8 cellular contexts compared by ENCODE assay signal in the genomic region with DNA sequence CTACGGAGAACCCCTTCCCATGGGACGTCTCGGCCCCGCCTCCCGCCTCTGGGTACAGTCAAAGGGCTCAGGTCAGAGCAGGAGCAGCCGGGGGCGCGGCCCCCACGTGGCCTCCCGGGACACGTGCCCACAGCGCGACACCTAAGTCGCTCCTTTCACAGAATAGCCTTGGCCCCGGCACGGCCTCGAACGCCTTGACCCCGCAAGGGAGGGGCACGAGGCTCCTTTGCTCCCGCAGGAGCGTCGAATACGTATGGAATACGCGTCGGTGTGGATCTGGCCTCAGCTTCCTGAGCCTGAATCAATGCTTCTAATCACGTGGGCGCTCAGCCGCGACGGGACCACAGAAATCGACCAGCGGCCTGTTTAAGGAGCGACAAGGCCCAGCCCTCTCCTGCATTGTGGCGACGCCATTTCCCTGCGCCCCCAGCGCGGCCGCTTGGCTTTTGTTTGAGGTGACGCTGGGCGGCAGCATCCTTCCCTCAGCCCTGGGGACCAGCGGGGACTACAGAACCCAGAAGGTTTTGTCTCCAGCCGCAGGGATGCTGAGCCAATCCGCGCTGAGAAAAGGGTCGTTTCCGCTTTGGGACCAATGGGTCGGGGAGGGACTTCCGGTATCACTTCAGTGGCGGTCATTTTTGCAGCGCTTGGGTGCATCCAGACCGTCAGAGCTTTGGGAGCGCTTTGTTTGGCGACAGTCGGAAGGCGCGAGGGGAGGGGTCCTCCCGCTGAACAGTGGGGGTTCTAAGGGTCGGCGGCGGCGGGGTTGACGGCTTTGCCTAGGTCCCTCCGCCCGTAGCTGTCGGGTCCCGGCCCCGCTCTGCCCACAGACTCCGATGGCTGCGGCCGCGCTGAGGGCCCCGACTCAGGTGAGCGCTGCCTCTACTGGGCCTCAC. TPM values are rescaled to one million over a fixed set of nuclear protein-coding genes. Genes with fewer than 3 reads are reported as not detected.
DNase-seq lines count a peak whose midpoint lies in the region; ATAC-seq, FAIRE-seq and TF ChIP-seq lines count a peak whose summit lies in the region.

A gene (plus strand): TSS at position 625 of the 896 bp plus-strand sequence. CDS start 212 bp downstream, at position 837.

- no peak; the same call in 1 of the 2 replicates for TF ChIP-seq CTCF in AG10803 (conservative IDR thresholded peaks at IDR 0.05; ENCODE audit: low read length)

- peak; percentile 90 for FAIRE-seq in HTR-8/SVneo (lab: Jason Lieb, UNC)

- peak; percentile 71 for ATAC-seq in GM19324 (IDR thresholded peaks at IDR 0.05; ENCODE audit: low FRiP score, unreplicated experiment)

- peak; percentile 91 for DNase-seq in AG10803 (ENCODE audit: low read depth)
- peak; percentile 93 for DNase-seq in HTR-8/SVneo (ENCODE audit: insufficient read length, low spot score)
- peak; percentile 74 for DNase-seq in T1000 (lab: John Stamatoyannopoulos, UW)
- DNase-seq in astrocyte of the hippocampus (ENCODE audit: low read depth, low spot score): peak; percentile 97
- DNase-seq in hippocampal formation (lab: John Stamatoyannopoulos, UW): peak; percentile 90 to 96
- DNase-seq in pulmonary artery endothelial cell (ENCODE audit: low read depth, low spot score): peak; percentile 8
- DNase-seq in ureter (ENCODE audit: low spot score): peak; percentile 95

- peak within 1 kb of the TSS; percentile 77 for H3K4me3 ChIP-seq in AG10803 (ENCODE audit: low read length)

RNA-seq across cellular contexts. Expression of the gene that starts here (rescaled TPM):
- total RNA-seq in pulmonary artery endothelial cell (2.8 and 6.5 TPM in 2 replicates), ureter (8.1 TPM)

Comparison
In these comparisons a context has a peak if more than half of its experiments do, and no peak if none do; other contexts are left out.
1. Peak in every context shown above with its lines: DNase-seq, ATAC-seq and H3K4me3 ChIP-seq.
2. DNase-seq: peak in every context shown above with its lines; median percentile 97 in astrocyte of the hippocampus; 95 in ureter; 93 in HTR-8/SVneo; 93 in hippocampal formation; 91 in AG10803; 74 in T1000; 8 in pulmonary artery endothelial cell.